ENCODE assay signal across 22 cellular contexts in genomic region chr3:20099020-20099539, GRCh38. TPM values are rescaled to one million over a fixed set of nuclear protein-coding genes. Genes with fewer than 3 reads are reported as not detected.
DNase-seq lines count a peak whose midpoint lies in the region; ATAC-seq and TF ChIP-seq lines count a peak whose summit lies in the region.
"Had no signal": no experiment of that assay in that cellular context is flagged by ENCODE, and none has a peak within 500 bp of the region (broad histone marks: within the 10 kb centered on the region; RNA-seq: fewer than 3 reads in every experiment).

No MANE protein-coding gene starts in this region.

- TF ChIP-seq CTCF in H9 (conservative IDR thresholded peaks at IDR 0.05), result no peak

- no peak overlapping the region for H3K4me3 ChIP-seq in adipocyte (ENCODE audit: low read length)
- H3K4me3 ChIP-seq: ovary, upper lobe of left lung had no signal

- no peak overlapping the region for H3K4ac ChIP-seq in H9 (ENCODE audit: low read depth, low read length)

- no peak overlapping the region for H4K91ac ChIP-seq in H9 (ENCODE audit: insufficient read length, low read depth, low read length)

- no peak overlapping the region for H2AK5ac ChIP-seq in H9 (ENCODE audit: insufficient read length, low read length)

- no peak for DNase-seq in T-cell
- DNase-seq in adipocyte (ENCODE audit: low read depth), result peak; percentile 17
- no peak for DNase-seq in immature natural killer cell
- peak in 11 of 49 donors; percentile 8 to 35 (median 19) for DNase-seq in substantia nigra (lab: John Stamatoyannopoulos, UW)
- no peak for DNase-seq in activated T-cell treated with anti-CD3 and anti-CD28 coated beads for 4 hours
- DNase-seq in H9, result no peak
- DNase-seq: activated CD4-positive, CD25-positive, alpha-beta regulatory T cell; BE2C; cerebellar nuclear complex; DMS53; H7; left cardiac atrium; NCI-H2081; NCI-H510A treated with DMSO at 0.1 percent for 48 hours; ovary; Right ventricle myocardium superior; small intestine; upper lobe of left lung had no signal

- WGBS in H9 (ENCODE audit: extremely low coverage, insufficient read length, low lambda C conversion rate), result no CpG with 5 or more reads among the region's 6 CpGs

- no peak overlapping the region for H3K4me2 ChIP-seq in H9 (ENCODE audit: insufficient read depth, insufficient read length, low read length)

- H3K4me1 ChIP-seq in adipocyte (ENCODE audit: control insufficient read depth, insufficient read depth, low read length), result no peaks in the 10 kb centered on the region
- no peaks in the 10 kb centered on the region for H3K4me1 ChIP-seq in H9 (ENCODE audit: insufficient read depth, low read length)
- H3K4me1 ChIP-seq: BE2C had no signal

- no peak overlapping the region for H3K9ac ChIP-seq in adipocyte (ENCODE audit: low read length)
- no peak overlapping the region for H3K9ac ChIP-seq in H9 (ENCODE audit: extremely low read depth, insufficient read length, low read length)

- peak overlapping the region; percentile 90 to 93 for H3K27ac Mint-ChIP-seq in T-cell
- peak overlapping the region; percentile 52 to 92 (median 82) for H3K27ac Mint-ChIP-seq in immature natural killer cell
- H3K27ac Mint-ChIP-seq in H9, result no peak overlapping the region
- H3K27ac Mint-ChIP-seq: IgD-negative memory B cell had no signal

- POLR2A ChIA-PET in T-cell (lab: Charles Lee), result no interaction called here

- H3K14ac ChIP-seq in H9 (ENCODE audit: insufficient read depth, low read length), result no peak overlapping the region

- H3K4me3 Mint-ChIP-seq in T-cell (no peak overlapping the region), immature natural killer cell (peak overlapping the region in 1 of 5 donors; percentile 15), H9 (no peak overlapping the region)
- H3K4me3 Mint-ChIP-seq: IgD-negative memory B cell had no signal

- no peaks in the 10 kb centered on the region for H3K79me1 ChIP-seq in H9 (ENCODE audit: insufficient read depth, low read depth, low read length, poor library complexity, severe bottlenecking)

- H3K4me1 Mint-ChIP-seq in T-cell (peaks cover 54 to 74% (median 56%) of the 10 kb centered on the region in 3 donors), immature natural killer cell (peaks cover 57 to 83% of the 10 kb centered on the region in 2 donors), H9 (peaks cover 0 to 9% of the 10 kb centered on the region in 2 experiments; a peak in 1 of 4 replicates)

- H2BK15ac ChIP-seq in H9 (ENCODE audit: low read depth, low read length), result no peak overlapping the region

- CTCF ChIA-PET in T-cell (lab: Charles Lee), result no interaction called here

- H3K27ac ChIP-seq in substantia nigra (ENCODE audit: low read depth, low read length, poor library complexity, severe bottlenecking) (peak overlapping the region; percentile 73), H9 (ENCODE audit: insufficient read length, low read depth, low read length) (no peak overlapping the region)
- H3K27ac ChIP-seq: HL-60, ovary had no signal

- H2BK5ac ChIP-seq in H9 (ENCODE audit: insufficient read length, low read length), result no peak overlapping the region

- H3T11ph ChIP-seq in H9 (ENCODE audit: low read length), result no peak overlapping the region

- H3K27me3 Mint-ChIP-seq in T-cell, result no peaks in the 10 kb centered on the region
- peaks cover 0 to 2% (median 0%) of the 10 kb centered on the region in 3 donors for H3K27me3 Mint-ChIP-seq in immature natural killer cell (ENCODE audit: low read depth in 3 of 3)
- H3K27me3 Mint-ChIP-seq in H9 (ENCODE audit: low read depth), result no peaks in the 10 kb centered on the region; the same call in 1 of the 2 replicates
- H3K27me3 Mint-ChIP-seq: IgD-negative memory B cell had no signal

- H3K9me3 Mint-ChIP-seq in T-cell, result no peaks in the 10 kb centered on the region
- H3K9me3 Mint-ChIP-seq in immature natural killer cell, result no peaks in the 10 kb centered on the region
- H3K9me3 Mint-ChIP-seq in H9, result no peaks in the 10 kb centered on the region
- H3K9me3 Mint-ChIP-seq: IgD-negative memory B cell had no signal

- H2AFZ ChIP-seq in H9 (ENCODE audit: low read length), result no peak overlapping the region

- H3K79me2 ChIP-seq in H9 (ENCODE audit: insufficient read depth, low read length), result no peaks in the 10 kb centered on the region

- no peaks in the 10 kb centered on the region for H3K36me3 ChIP-seq in adipocyte (ENCODE audit: control insufficient read depth, insufficient read depth, low read length, severe bottlenecking)
- H3K36me3 ChIP-seq: BE2C, ovary had no signal

- H3K36me3 Mint-ChIP-seq in T-cell, result peaks cover 59% of the 10 kb centered on the region
- peaks cover 25 to 41% (median 28%) of the 10 kb centered on the region in 3 donors for H3K36me3 Mint-ChIP-seq in immature natural killer cell
- no peaks in the 10 kb centered on the region for H3K36me3 Mint-ChIP-seq in H9 (ENCODE audit: insufficient read depth in 1 of 3, low read depth in 3 of 3)

- H3K23me2 ChIP-seq in H9 (ENCODE audit: insufficient read length, low read depth, low read length, poor library complexity, severe bottlenecking), result no peaks in the 10 kb centered on the region

- no peak overlapping the region for H2BK12ac ChIP-seq in H9 (ENCODE audit: insufficient read length, low read depth, low read length)

- H2BK120ac ChIP-seq in H9 (ENCODE audit: low read depth, low read length, poor library complexity, severe bottlenecking), result no peak overlapping the region

- H2BK20ac ChIP-seq in H9 (ENCODE audit: low read depth, low read length, poor library complexity, severe bottlenecking), result no peak overlapping the region

- H4K20me1 ChIP-seq in H9 (ENCODE audit: control insufficient read depth, insufficient read depth, insufficient read length), result no peaks in the 10 kb centered on the region

- H3K23ac ChIP-seq in H9 (ENCODE audit: insufficient read length, low read depth, low read length), result no peak overlapping the region

- no peak overlapping the region for H4K5ac ChIP-seq in H9 (ENCODE audit: insufficient read length, low read depth, low read length)

- ATAC-seq in T-cell (replicated peaks in 1 of 4), result no peak
- no peak for ATAC-seq in GM18517 (IDR thresholded peaks at IDR 0.05; ENCODE audit: unreplicated experiment)
- no peak for ATAC-seq in GM19035 (IDR thresholded peaks at IDR 0.05; ENCODE audit: unreplicated experiment)
- ATAC-seq: left cardiac atrium had no signal

- H4K8ac ChIP-seq in H9 (replicated peaks; ENCODE audit: insufficient read length, low read depth, low read length), result no peak overlapping the region

- H3K56ac ChIP-seq in H9 (ENCODE audit: insufficient read length, low read depth, low read length), result no peak overlapping the region

- no peak overlapping the region for H3K18ac ChIP-seq in H9 (ENCODE audit: insufficient read length, low read depth, low read length)

- H3K27me3 ChIP-seq in adipocyte (replicated peaks; ENCODE audit: control insufficient read depth, insufficient read depth, low read length), result no peaks in the 10 kb centered on the region
- no peaks in the 10 kb centered on the region for H3K27me3 ChIP-seq in H9 (ENCODE audit: insufficient read depth, low read length)
- H3K27me3 ChIP-seq: BE2C, ovary, upper lobe of left lung had no signal

- H3K9me3 ChIP-seq in adipocyte (ENCODE audit: control insufficient read depth, low read length), result no peaks in the 10 kb centered on the region
- H3K9me3 ChIP-seq in H9 (ENCODE audit: control insufficient read depth, low read depth, low read length), result no peaks in the 10 kb centered on the region
- H3K9me3 ChIP-seq: BE2C, ovary, upper lobe of left lung had no signal

RNA-seq across cellular contexts. Expression of gene KAT2B, which starts 58.8 kb away (rescaled TPM):
- total RNA-seq in T-cell, result 10 to 100 TPM; 49.5 to 98.8 (median 80.8) TPM
- polyA plus RNA-seq in immature natural killer cell, result 10 to 100 TPM in 1 of 3 donors, 1 to 10 TPM in 2; 2.5 to 12.0 (median 5.8) TPM
- total RNA-seq in H9 (2021), result 5.7 and 6.3 TPM in 2 replicates

Comparison
In these comparisons a context has a peak if more than half of its experiments do, and no peak if none do; other contexts are left out.
1. H3K27ac Mint-ChIP-seq: peak in T-cell (2 of 2) and immature natural killer cell (6 of 6); none in H9 (0 of 3).